Comparison of ENCODE assay signal across 17 cellular contexts in the genomic region with DNA sequence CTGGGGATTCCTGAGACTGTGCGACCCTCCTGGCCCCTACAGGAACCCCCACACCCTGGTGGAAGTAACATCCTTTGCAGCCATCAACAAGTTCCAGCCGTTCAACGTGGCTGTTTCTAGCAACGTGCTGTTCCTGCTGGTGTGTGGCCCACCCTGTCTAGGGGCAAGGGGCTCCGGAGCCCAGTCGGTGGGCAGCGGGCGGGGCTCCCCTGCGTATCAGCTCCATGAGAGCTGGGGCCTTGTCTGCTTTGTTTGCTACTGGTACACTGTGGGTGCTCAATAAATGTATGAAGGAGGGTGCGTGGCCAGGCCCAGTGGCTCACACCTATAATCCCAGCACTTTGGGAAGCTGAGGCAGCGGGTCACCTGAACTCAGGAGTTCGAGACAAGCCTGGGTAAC. TPM values are rescaled to one million over a fixed set of nuclear protein-coding genes. Genes with fewer than 3 reads are reported as not detected.
DNase-seq lines count a peak whose midpoint lies in the region; ATAC-seq, FAIRE-seq and TF ChIP-seq lines count a peak whose summit lies in the region.
"Had no signal": no experiment of that assay in that cellular context is flagged by ENCODE, and none has a peak within 500 bp of the region (broad histone marks: within the 10 kb centered on the region; RNA-seq: fewer than 3 reads in every experiment).

No MANE protein-coding gene starts in this region.

- FAIRE-seq in GM12878 (lab: Jason Lieb, UNC), result no peak
- FAIRE-seq: HepG2 had no signal

- intact Hi-C loops in GM12878 (cut with micrococcal nuclease; ENCODE audit: unreplicated experiment), result no loop called here

- peaks cover 2 to 9% of the 10 kb centered on the region in 2 experiments; a peak in 3 of 4 replicates for H3K36me3 ChIP-seq in GM12878 (ENCODE audit: control insufficient read depth in 2 of 2, insufficient read depth in 2 of 2, low read length in 1 of 2)

- no peak overlapping the region for H3K4me2 ChIP-seq in GM12878 (ENCODE audit: control insufficient read depth, insufficient read depth)
- H3K4me2 ChIP-seq: BLaER1 had no signal

- peaks cover 20% of the 10 kb centered on the region for H3K36me3 Mint-ChIP-seq in nephron progenitor cell (ENCODE audit: low read depth)

- TF ChIP-seq RAD21 in GM12878 (IDR thresholded peaks at IDR 0.05; ENCODE audit: insufficient read depth, low read depth, low read length), result no peak

- TF ChIP-seq EP300 in GM12878 (IDR thresholded peaks at IDR 0.05; ENCODE audit: borderline replicate concordance in 1 of 2, control insufficient read depth in 1 of 2, low read depth in 2 of 2, low read length in 2 of 2), result no peak

- SMC1A ChIA-PET in GM12878 (lab: Charles Lee; ENCODE audit: uncharacterized antibody, unreplicated experiment), result no interaction called here

- no peak overlapping the region for H3K4me3 Mint-ChIP-seq in nephron progenitor cell
- H3K4me3 Mint-ChIP-seq: CD14-positive monocyte; CD4-positive, alpha-beta memory T cell; H9 had no signal

- 0 out of 2 replicates have a peak, but pooled peaks have one; percentile 35 for TF ChIP-seq POLR2A in GM12878 (IDR thresholded peaks at IDR 0.05; ENCODE audit: low read depth, low read length)

- H3K27ac Mint-ChIP-seq in nephron progenitor cell, result peak overlapping the region; percentile 83
- H3K27ac Mint-ChIP-seq: CD14-positive monocyte, H9 had no signal

- no peaks in the 10 kb centered on the region for H3K79me2 ChIP-seq in GM12878 (ENCODE audit: control insufficient read depth, insufficient read depth, low read length)

- H3K27me3 ChIP-seq in GM12878 (replicated peaks in 1 of 2; ENCODE audit: control insufficient read depth in 2 of 2, insufficient read depth in 2 of 2, low read length in 1 of 2), result no peaks in the 10 kb centered on the region
- H3K27me3 ChIP-seq: BLaER1 had no signal

- H4K20me1 ChIP-seq in GM12878 (ENCODE audit: control insufficient read depth, insufficient read depth), result no peaks in the 10 kb centered on the region

- CTCF ChIA-PET in GM12878 (lab: Yijun Ruan, JAX), result interaction anchor here (1.1 to 3.8 kb wide), 4 partner anchors 11 to 87 kb away, joined by 3 to 78 read pairs (median 30); a partner anchor contains a TSS

- no peak overlapping the region for H3K27ac ChIP-seq in GM12878 (ENCODE audit: control insufficient read depth, insufficient read depth)
- H3K27ac ChIP-seq: BLaER1 had no signal

- RAD21 ChIA-PET in GM12878 (lab: Charles Lee; ENCODE audit: unreplicated experiment), result no interaction called here

- in situ Hi-C loops in GM12878 (cut with MboI), result loop anchor here (5.0 kb wide), 1 partner anchor 87 kb away; no protein-coding TSS in a partner anchor

- no peak overlapping the region for H3K9ac ChIP-seq in GM12878 (ENCODE audit: control insufficient read depth, insufficient read depth, low read length)
- H3K9ac ChIP-seq: BLaER1 had no signal

- no peaks in the 10 kb centered on the region for H3K27me3 Mint-ChIP-seq in nephron progenitor cell (ENCODE audit: low read depth, poor library complexity)
- H3K27me3 Mint-ChIP-seq: CD4-positive, alpha-beta memory T cell had no signal

- no peaks in the 10 kb centered on the region for H3K9me3 ChIP-seq in GM12878 (replicated peaks; ENCODE audit: control insufficient read depth, insufficient read depth, low read length)
- H3K9me3 ChIP-seq: BLaER1 had no signal

- peaks cover 5% of the 10 kb centered on the region for H3K4me1 Mint-ChIP-seq in nephron progenitor cell

- H2AFZ ChIP-seq in GM12878 (ENCODE audit: control insufficient read depth, low read depth, low read length), result no peak overlapping the region

- ATAC-seq in GM12878, result no peak
- ATAC-seq: HepG2 had no signal

- POLR2A ChIA-PET in GM12878 (lab: Charles Lee), result interaction anchor here (1.1 kb wide), 1 partner anchor 11 kb away, joined by 3 read pairs; no protein-coding TSS in a partner anchor

- no TSS peak for BruUV-seq in GM12878 (replicated peaks; lab: Mats Ljungman, UMichigan)

- H3K4me1 ChIP-seq in GM12878 (ENCODE audit: control insufficient read depth, insufficient read depth, low read length), result no peaks in the 10 kb centered on the region
- H3K4me1 ChIP-seq: BLaER1 had no signal

- H3K4me3 ChIP-seq in GM12878, result no peak overlapping the region
- H3K4me3 ChIP-seq: BLaER1 had no signal

- no peaks in the 10 kb centered on the region for H3K9me3 Mint-ChIP-seq in nephron progenitor cell
- H3K9me3 Mint-ChIP-seq: CD14-positive monocyte, H9 had no signal

- 95% methylated on average over 12 of the region's 12 CpGs for WGBS in GM12878 (ENCODE audit: insufficient coverage, insufficient replicate concordance, low lambda C conversion rate, missing lambda C conversion rate)

- peak; percentile 54 for DNase-seq in activated CD8-positive, alpha-beta memory T cell treated with anti-CD3 and anti-CD28 coated beads for 24 hours
- no peak for DNase-seq in activated CD8-positive, alpha-beta memory T cell treated with anti-CD3 and anti-CD28 coated beads, Interleukin-2, amount 50 U/mL, for 48 hours
- no peak for DNase-seq in GM12878 (ENCODE audit: low read depth, low spot score)
- DNase-seq in nephron progenitor cell, result no peak
- no peak for DNase-seq in anterior cingulate cortex (lab: John Stamatoyannopoulos, UW)
- DNase-seq in activated effector memory CD4-positive, alpha-beta T cell treated with Interleukin-2 at 50 U/mL for 16 hours, result no peak
- DNase-seq in LoVo (ENCODE audit: low spot score), result no peak
- DNase-seq: 8988T; CD4-positive, alpha-beta memory T cell; DMS153; DMS79; GDM1; GOT3; H9 had no signal

- TF ChIP-seq CTCF in GM12878 (IDR thresholded peaks at IDR 0.05 in 2 of 3, conservative IDR thresholded peaks at IDR 0.05 in 1 of 3; ENCODE audit: control insufficient read depth in 2 of 3, extremely low read depth in 1 of 3, insufficient read depth in 1 of 3, low read depth in 3 of 3, low read length in 3 of 3) (no peak), nephron progenitor cell (IDR thresholded peaks at IDR 0.05) (no peak)

RNA-seq across cellular contexts. Expression of a gene that starts 10.9 kb away (rescaled TPM):
- total RNA-seq in GM12878 (2013; cell fraction: nucleolus; rRNA removed), result 7.0 and 9.2 TPM in 2 replicates
- total RNA-seq in GM12878 (2014; rRNA removed) (3.5 and 4.2 TPM in 2 replicates), GM12878 (2014; rRNA removed; fragmentation: Illumina TruSeq; extraction: Trizol) (6.1 and 7.9 TPM in 2 replicates), GM12878 (2021) (18.3 and 20.3 TPM in 2 replicates)
- polyA plus RNA-seq in GM12878 (2011; ENCODE audit: low read depth), result 8.6 TPM
- polyA plus RNA-seq in GM12878 (2011; rRNA removed) (3.4 and 7.2 TPM in 2 replicates), GM12878 (2014; fragmentation: Illumina TruSeq; extraction: Trizol) (0.70 and 4.8 TPM in 2 replicates), GM12878 (2014; fragmentation: Nextera tagmentation; extraction: Ambion mirVana) (1 to 10 TPM in 1 of 2 experiments, under 1 TPM in 1; 0.79 to 4.3 TPM), GM12878 (2014; rRNA removed) (10.5 and 11.8 TPM in 2 replicates), GM12878 (2016; fragmentation: Nextera tagmentation; extraction: Ambion mirVana) (1 to 10 TPM; 3.7 to 8.5 TPM)
- polyA plus RNA-seq in GM12878 (2011; cell fraction: cytosol; rRNA removed), result 12.4 and 18.1 TPM in 2 replicates
- 9.6 and 13.9 TPM in 2 replicates for polyA plus RNA-seq in GM12878 (2011; cell fraction: nucleus; rRNA removed)
- polyA plus RNA-seq in GM12878 (2012), result 11.4 and 16.8 TPM in 2 replicates
- 7.2 and 15.3 TPM in 2 replicates for polyA minus RNA-seq in GM12878 (2011; rRNA and poly(A)+ RNA removed)
- polyA minus RNA-seq in GM12878 (2011; cell fraction: cytosol; rRNA and poly(A)+ RNA removed), result 9.6 and 10.3 TPM in 2 replicates
- 3.6 and 10.1 TPM in 2 replicates for polyA minus RNA-seq in GM12878 (2011; cell fraction: nucleus; rRNA and poly(A)+ RNA removed)

RNA-seq across cellular contexts. Expression of a gene that starts 15.7 kb away (rescaled TPM):
- total RNA-seq in GM12878 (2013; cell fraction: nucleolus; rRNA removed), result 2.3 and 3.7 TPM in 2 replicates
- total RNA-seq in GM12878 (2014; rRNA removed), result 19.2 and 24.6 TPM in 2 replicates
- 13.6 and 14.3 TPM in 2 replicates for total RNA-seq in GM12878 (2014; rRNA removed; fragmentation: Illumina TruSeq; extraction: Trizol)
- 18.5 and 21.4 TPM in 2 replicates for total RNA-seq in GM12878 (2021)
- 4.3 TPM for polyA plus RNA-seq in GM12878 (2011; ENCODE audit: low read depth)
- polyA plus RNA-seq in GM12878 (2011; rRNA removed), result 1.7 and 2.6 TPM in 2 replicates
- polyA plus RNA-seq in GM12878 (2011; cell fraction: cytosol; rRNA removed), result 3.5 and 3.7 TPM in 2 replicates
- 2.9 and 3.7 TPM in 2 replicates for polyA plus RNA-seq in GM12878 (2011; cell fraction: nucleus; rRNA removed)
- polyA plus RNA-seq in GM12878 (2012), result 8.1 and 10.2 TPM in 2 replicates
- 11.2 and 11.6 TPM in 2 replicates for polyA plus RNA-seq in GM12878 (2014; fragmentation: Illumina TruSeq; extraction: Trizol)
- polyA plus RNA-seq in GM12878 (2014; fragmentation: Nextera tagmentation; extraction: Ambion mirVana), result 1 to 10 TPM in 1 of 2 experiments, under 1 TPM in 1; 0.84 to 2.0 TPM
- polyA plus RNA-seq in GM12878 (2014; rRNA removed), result 22.4 and 23.6 TPM in 2 replicates
- 10 to 100 TPM; 16.9 to 21.2 TPM for polyA plus RNA-seq in GM12878 (2016; fragmentation: Nextera tagmentation; extraction: Ambion mirVana)
- 1.2 and 3.0 TPM in 2 replicates for polyA minus RNA-seq in GM12878 (2011; rRNA and poly(A)+ RNA removed)
- polyA minus RNA-seq in GM12878 (2011; cell fraction: cytosol; rRNA and poly(A)+ RNA removed), result 1.3 and 2.5 TPM in 2 replicates
- 0.38 and 0.60 TPM in 2 replicates for polyA minus RNA-seq in GM12878 (2011; cell fraction: nucleus; rRNA and poly(A)+ RNA removed)

RNA-seq across cellular contexts. Expression of a gene that starts 46.1 kb away (rescaled TPM):
- total RNA-seq in GM12878 (2013; cell fraction: nucleolus; rRNA removed), result 38.8 and 43.5 TPM in 2 replicates
- 24.0 and 28.9 TPM in 2 replicates for total RNA-seq in GM12878 (2014; rRNA removed)
- total RNA-seq in GM12878 (2014; rRNA removed; fragmentation: Illumina TruSeq; extraction: Trizol), result 9.2 and 11.8 TPM in 2 replicates
- total RNA-seq in GM12878 (2021), result 41.5 and 47.4 TPM in 2 replicates
- polyA plus RNA-seq in GM12878 (2011; ENCODE audit: low read depth), result 9.3 TPM
- 20.3 and 28.0 TPM in 2 replicates for polyA plus RNA-seq in GM12878 (2011; rRNA removed)
- 42.5 and 50.8 TPM in 2 replicates for polyA plus RNA-seq in GM12878 (2011; cell fraction: cytosol; rRNA removed)
- polyA plus RNA-seq in GM12878 (2011; cell fraction: nucleus; rRNA removed), result 84.7 and 86.6 TPM in 2 replicates
- 27.3 and 36.9 TPM in 2 replicates for polyA plus RNA-seq in GM12878 (2012)
- polyA plus RNA-seq in GM12878 (2014; fragmentation: Illumina TruSeq; extraction: Trizol), result 1.6 and 9.2 TPM in 2 replicates
- 1 to 10 TPM in 1 of 2 experiments, under 1 TPM in 1; 0.93 to 3.0 TPM for polyA plus RNA-seq in GM12878 (2014; fragmentation: Nextera tagmentation; extraction: Ambion mirVana)
- polyA plus RNA-seq in GM12878 (2014; rRNA removed), result 36.5 and 44.0 TPM in 2 replicates
- 10 to 100 TPM; 30.0 to 32.5 TPM for polyA plus RNA-seq in GM12878 (2016; fragmentation: Nextera tagmentation; extraction: Ambion mirVana)
- polyA minus RNA-seq in GM12878 (2011; rRNA and poly(A)+ RNA removed), result 16.5 and 39.6 TPM in 2 replicates
- 19.4 and 21.3 TPM in 2 replicates for polyA minus RNA-seq in GM12878 (2011; cell fraction: cytosol; rRNA and poly(A)+ RNA removed)
- 16.6 and 34.7 TPM in 2 replicates for polyA minus RNA-seq in GM12878 (2011; cell fraction: nucleus; rRNA and poly(A)+ RNA removed)

RNA-seq across cellular contexts. Expression of a gene that starts 48.2 kb away (rescaled TPM):
- 40.3 and 57.6 TPM in 2 replicates for total RNA-seq in GM12878 (2013; cell fraction: nucleolus; rRNA removed)
- total RNA-seq in GM12878 (2014; rRNA removed) (33.0 and 37.7 TPM in 2 replicates), GM12878 (2014; rRNA removed; fragmentation: Illumina TruSeq; extraction: Trizol) (27.2 and 28.4 TPM in 2 replicates), GM12878 (2021) (59.8 and 69.1 TPM in 2 replicates)
- 8.7 TPM for polyA plus RNA-seq in GM12878 (2011; ENCODE audit: low read depth)
- polyA plus RNA-seq in GM12878 (2011; rRNA removed) (20.1 and 26.2 TPM in 2 replicates), GM12878 (2014; fragmentation: Illumina TruSeq; extraction: Trizol) (30.6 and 41.4 TPM in 2 replicates), GM12878 (2014; fragmentation: Nextera tagmentation; extraction: Ambion mirVana) (1 to 10 TPM; 1.3 to 3.2 TPM), GM12878 (2014; rRNA removed) (62.6 and 69.2 TPM in 2 replicates), GM12878 (2016; fragmentation: Nextera tagmentation; extraction: Ambion mirVana) (10 to 100 TPM; 41.7 to 47.5 TPM)
- 26.2 and 48.9 TPM in 2 replicates for polyA plus RNA-seq in GM12878 (2011; cell fraction: cytosol; rRNA removed)
- polyA plus RNA-seq in GM12878 (2011; cell fraction: nucleus; rRNA removed), result 72.7 and 135 TPM in 2 replicates
- polyA plus RNA-seq in GM12878 (2012), result 22.8 and 27.9 TPM in 2 replicates
- 20.3 and 41.7 TPM in 2 replicates for polyA minus RNA-seq in GM12878 (2011; rRNA and poly(A)+ RNA removed)
- polyA minus RNA-seq in GM12878 (2011; cell fraction: cytosol; rRNA and poly(A)+ RNA removed), result 19.2 and 24.8 TPM in 2 replicates
- polyA minus RNA-seq in GM12878 (2011; cell fraction: nucleus; rRNA and poly(A)+ RNA removed), result 23.7 and 47.4 TPM in 2 replicates

RNA-seq across cellular contexts. Expression of a gene that starts 49.9 kb away (rescaled TPM):
- 0.52 and 1.1 TPM in 2 replicates for total RNA-seq in GM12878 (2013; cell fraction: nucleolus; rRNA removed)
- total RNA-seq in GM12878 (2014; rRNA removed), result 4.0 and 4.1 TPM in 2 replicates
- 1.4 TPM in 2 replicates for total RNA-seq in GM12878 (2014; rRNA removed; fragmentation: Illumina TruSeq; extraction: Trizol)
- total RNA-seq in GM12878 (2021), result 4.3 and 4.9 TPM in 2 replicates
- 1.5 TPM for polyA plus RNA-seq in GM12878 (2011; ENCODE audit: low read depth)
- 0.58 and 0.77 TPM in 2 replicates for polyA plus RNA-seq in GM12878 (2011; rRNA removed)
- 0.78 and 1.4 TPM in 2 replicates for polyA plus RNA-seq in GM12878 (2011; cell fraction: cytosol; rRNA removed)
- polyA plus RNA-seq in GM12878 (2011; cell fraction: nucleus; rRNA removed), result 2.8 and 3.2 TPM in 2 replicates
- polyA plus RNA-seq in GM12878 (2012), result 1.5 and 1.6 TPM in 2 replicates
- polyA plus RNA-seq in GM12878 (2014; fragmentation: Illumina TruSeq; extraction: Trizol), result 0.68 and 1.7 TPM in 2 replicates
- under 1 TPM in 1 of 2 experiments, not detected in 1; 0.15 TPM for polyA plus RNA-seq in GM12878 (2014; fragmentation: Nextera tagmentation; extraction: Ambion mirVana)
- polyA plus RNA-seq in GM12878 (2014; rRNA removed), result 4.7 and 5.1 TPM in 2 replicates
- 1 to 10 TPM; 4.0 to 4.2 TPM for polyA plus RNA-seq in GM12878 (2016; fragmentation: Nextera tagmentation; extraction: Ambion mirVana)
- polyA minus RNA-seq in GM12878 (2011; rRNA and poly(A)+ RNA removed), result 1.3 and 1.8 TPM in 2 replicates
- polyA minus RNA-seq in GM12878 (2011; cell fraction: cytosol; rRNA and poly(A)+ RNA removed), result not detected in 2 replicates
- polyA minus RNA-seq in GM12878 (2011; cell fraction: nucleus; rRNA and poly(A)+ RNA removed), result 0.86 and 1.1 TPM in 2 replicates
- polyA plus RNA-seq: CD14-positive monocyte had no signal
